Comparison of ENCODE assay signal across 22 cellular contexts in genomic region chr7:80885774-80886173, GRCh38. TPM values are rescaled to one million over a fixed set of nuclear protein-coding genes. Genes with fewer than 3 reads are reported as not detected.
DNase-seq lines count a peak whose midpoint lies in the region; ATAC-seq and TF ChIP-seq lines count a peak whose summit lies in the region.
"Had no signal": no experiment of that assay in that cellular context is flagged by ENCODE, and none has a peak within 500 bp of the region (broad histone marks: within the 10 kb centered on the region; RNA-seq: fewer than 3 reads in every experiment).

No MANE protein-coding gene starts in this region.

- intact Hi-C loops in mucosa of descending colon (cut with DNase I, micrococcal nuclease), result no loop called here

- H2AFZ ChIP-seq in ACC112 (ENCODE audit: low read length, unreplicated experiment) (no peak overlapping the region), neural progenitor cell (replicated peaks) (no peak overlapping the region)
- H2AFZ ChIP-seq: GM23338 had no signal

- H3K27me3 ChIP-seq in ACC112 (ENCODE audit: insufficient read depth, low read length) (no peaks in the 10 kb centered on the region), adipocyte (replicated peaks; ENCODE audit: control insufficient read depth, insufficient read depth, low read length) (no peaks in the 10 kb centered on the region), neural progenitor cell (no peaks in the 10 kb centered on the region)
- H3K27me3 ChIP-seq: adrenal gland, breast epithelium, transverse colon had no signal

- H3F3A ChIP-seq in neural progenitor cell (ENCODE audit: low read depth), result no peaks in the 10 kb centered on the region

- CTCF ChIA-PET in HEK293 (lab: Yijun Ruan, JAX), result interaction anchor here (0.7 to 1.4 kb wide), 5 partner anchors 32 to 1491 kb away, joined by 3 to 5 read pairs (median 3); no protein-coding TSS in a partner anchor

- POLR2A ChIA-PET in HEK293 (lab: Yijun Ruan, JAX), result no interaction called here

- TF ChIP-seq CTCF in HEK293 (tag by site-specific recombination; IDR thresholded peaks at IDR 0.05) (no peak), neural progenitor cell (IDR thresholded peaks at IDR 0.05) (no peak), mucosa of descending colon (IDR thresholded peaks at IDR 0.05) (no peak)

- no peaks in the 10 kb centered on the region; the same call in 1 of the 2 replicates for H3K9me3 ChIP-seq in HEK293 (ENCODE audit: control insufficient read depth, insufficient read depth, low read depth, low read length)
- no peaks in the 10 kb centered on the region for H3K9me3 ChIP-seq in adipocyte (ENCODE audit: control insufficient read depth, low read length)
- H3K9me3 ChIP-seq in neural progenitor cell (ENCODE audit: low read depth), result no peaks in the 10 kb centered on the region
- H3K9me3 ChIP-seq in mucosa of descending colon, result no peaks in the 10 kb centered on the region
- H3K9me3 ChIP-seq: adrenal gland, breast epithelium, transverse colon had no signal

- no peak overlapping the region for H3K4me2 ChIP-seq in neural progenitor cell
- H3K4me2 ChIP-seq: GM23338 had no signal

- ATAC-seq in GM18519 (IDR thresholded peaks at IDR 0.05; ENCODE audit: low FRiP score, unreplicated experiment) (no peak), mucosa of descending colon (no peak), GM18867 (IDR thresholded peaks at IDR 0.05; ENCODE audit: unreplicated experiment) (no peak)
- ATAC-seq: activated CD4-positive, CD25-positive, alpha-beta regulatory T cell treated with anti-CD3 and anti-CD28 coated beads, Interleukin-2, amount 50 U/mL, for 24 hours; activated CD8-positive, alpha-beta T cell treated with anti-CD3 and anti-CD28 coated beads for 36 hours; GM12878; GM23338; naive thymus-derived CD4-positive, alpha-beta T cell; SK-N-SH treated with all-trans-retinoic acid at 6 μM for 48 hours had no signal

- peaks cover 45% of the 10 kb centered on the region for H3K4me1 ChIP-seq in ACC112 (ENCODE audit: control insufficient read depth, insufficient read depth, low read length, unreplicated experiment)
- peaks cover 37% of the 10 kb centered on the region for H3K4me1 ChIP-seq in HEK293 (ENCODE audit: control insufficient read depth, insufficient read depth, low read length)
- H3K4me1 ChIP-seq in adipocyte (ENCODE audit: control insufficient read depth, insufficient read depth, low read length), result peaks cover 58% of the 10 kb centered on the region
- H3K4me1 ChIP-seq in neural progenitor cell, result no peaks in the 10 kb centered on the region
- H3K4me1 ChIP-seq in mucosa of descending colon (ENCODE audit: low read depth), result peaks cover 4% of the 10 kb centered on the region

- H3K36me3 Mint-ChIP-seq in neural progenitor cell, result no peaks in the 10 kb centered on the region
- H3K36me3 Mint-ChIP-seq: CD4-positive, alpha-beta memory T cell; naive thymus-derived CD4-positive, alpha-beta T cell had no signal

- H3K36me3 ChIP-seq in ACC112 (ENCODE audit: insufficient read depth, low read length) (peaks cover 5% of the 10 kb centered on the region), HEK293 (ENCODE audit: control insufficient read depth in 2 of 2, insufficient read depth in 1 of 2, low read length in 2 of 2) (no peaks in the 10 kb centered on the region; a peak in 1 of 3 replicates), adipocyte (ENCODE audit: control insufficient read depth, insufficient read depth, low read length, severe bottlenecking) (peaks cover 11% of the 10 kb centered on the region), neural progenitor cell (no peaks in the 10 kb centered on the region), mucosa of descending colon (ENCODE audit: low read depth) (no peaks in the 10 kb centered on the region)
- H3K36me3 ChIP-seq: adrenal gland, breast epithelium had no signal

- DNase-seq in adipocyte (ENCODE audit: low read depth), result no peak
- no peak for DNase-seq in neural progenitor cell (ENCODE audit: low spot score)
- no peak for DNase-seq in A172 (ENCODE audit: low spot score)
- DNase-seq in mucosa of descending colon, result no peak
- DNase-seq: activated CD8-positive, alpha-beta T cell treated with anti-CD3 and anti-CD28 coated beads for 36 hours; activated gamma-delta T cell treated with Interleukin-2 at 50 U/mL for 16 hours; adrenal gland; CD4-positive, alpha-beta memory T cell; naive thymus-derived CD4-positive, alpha-beta T cell; NCI-H1048; NCI-H774; stimulated activated naive CD4-positive, alpha-beta T cell; transverse colon had no signal

- peak overlapping the region; percentile 89; the same call in 1 of the 2 replicates for H3K27ac ChIP-seq in ACC112 (ENCODE audit: low read depth, low read length)
- no peak overlapping the region for H3K27ac ChIP-seq in HEK293 (ENCODE audit: extremely low read depth, low read depth, low read length)
- H3K27ac ChIP-seq in neural progenitor cell, result no peak overlapping the region
- H3K27ac ChIP-seq: adrenal gland had no signal

- peaks cover 37% of the 10 kb centered on the region for H3K4me1 Mint-ChIP-seq in neural progenitor cell
- H3K4me1 Mint-ChIP-seq: CD4-positive, alpha-beta memory T cell; naive thymus-derived CD4-positive, alpha-beta T cell had no signal

- peak overlapping the region; percentile 68 for H3K27ac Mint-ChIP-seq in neural progenitor cell
- H3K27ac Mint-ChIP-seq: activated CD8-positive, alpha-beta T cell treated with anti-CD3 and anti-CD28 coated beads for 36 hours; CD4-positive, alpha-beta memory T cell; GM23338; naive thymus-derived CD4-positive, alpha-beta T cell had no signal

- H3K4me3 ChIP-seq in ACC112 (ENCODE audit: low read depth, low read length) (no peak overlapping the region), HEK293 (ENCODE audit: low read depth, low read length) (no peak overlapping the region), adipocyte (ENCODE audit: low read length) (no peak overlapping the region), neural progenitor cell (no peak overlapping the region), mucosa of descending colon (no peak overlapping the region)
- H3K4me3 ChIP-seq: adrenal gland, breast epithelium, GM12878, GM23338, transverse colon had no signal

- H3K9ac ChIP-seq in adipocyte (ENCODE audit: low read length), result peak overlapping the region; percentile 21
- H3K9ac ChIP-seq in neural progenitor cell, result no peak overlapping the region

- no peak overlapping the region for H3K4me3 Mint-ChIP-seq in neural progenitor cell
- H3K4me3 Mint-ChIP-seq: activated CD8-positive, alpha-beta T cell treated with anti-CD3 and anti-CD28 coated beads for 36 hours; CD4-positive, alpha-beta memory T cell; GM23338; naive thymus-derived CD4-positive, alpha-beta T cell had no signal

- no peaks in the 10 kb centered on the region for H4K20me1 ChIP-seq in neural progenitor cell (ENCODE audit: low read depth)

- peaks cover 32% of the 10 kb centered on the region for H3K79me2 ChIP-seq in ACC112 (ENCODE audit: control insufficient read depth, insufficient read depth, low read length, unreplicated experiment)
- H3K79me2 ChIP-seq in neural progenitor cell (ENCODE audit: low read depth), result no peaks in the 10 kb centered on the region

- no peaks in the 10 kb centered on the region for H3K9me3 Mint-ChIP-seq in neural progenitor cell
- H3K9me3 Mint-ChIP-seq: activated CD8-positive, alpha-beta T cell treated with anti-CD3 and anti-CD28 coated beads for 36 hours; GM23338 had no signal

- no peaks in the 10 kb centered on the region for H3K27me3 Mint-ChIP-seq in neural progenitor cell (ENCODE audit: insufficient read depth, low read depth)
- H3K27me3 Mint-ChIP-seq: activated CD8-positive, alpha-beta T cell treated with anti-CD3 and anti-CD28 coated beads for 36 hours; CD4-positive, alpha-beta memory T cell; naive thymus-derived CD4-positive, alpha-beta T cell had no signal

TF ChIP-seq in HEK293, 187 proteins besides CTCF, POLR2A, EP300 and RAD21 (continues in another document):
- TF ChIP-seq ZNF398 (tag by site-specific recombination; IDR thresholded peaks at IDR 0.05) (no peak), ZSCAN16 (tag by site-specific recombination; IDR thresholded peaks at IDR 0.05) (no peak), ZNF843 (tag by site-specific recombination; IDR thresholded peaks at IDR 0.05) (peak; percentile 43; the same call in 1 of the 2 replicates), INSM2 (tag by site-specific recombination; IDR thresholded peaks at IDR 0.05) (no peak), ZNF19 (tag by site-specific recombination; IDR thresholded peaks at IDR 0.05; ENCODE audit: low read depth) (no peak), ZEB2 (tag by site-specific recombination; IDR thresholded peaks at IDR 0.05) (peak; percentile 33; the same call in 1 of the 2 replicates), HOXD13 (CRISPR knock-in tag; IDR thresholded peaks at IDR 0.05; ENCODE audit: borderline replicate concordance) (no peak), ZIC2 (tag by site-specific recombination; IDR thresholded peaks at IDR 0.05) (peak; percentile 65), ZNF747 (tag by site-specific recombination; IDR thresholded peaks at IDR 0.05) (no peak)

RNA-seq across cellular contexts. Expression of gene SEMA3C, which starts 33.1 kb away (rescaled TPM):
- total RNA-seq in neural progenitor cell (ENCODE audit: low replicate concordance) (0.28 and 0.54 TPM in 2 replicates), mucosa of descending colon (100 to 1,000 TPM in 1 of 3 donors, 10 to 100 TPM in 2; 72.4 to 150 (median 83.7) TPM)
- 268 and 305 TPM in 2 replicates for total RNA-seq in A172 (2014; rRNA removed; shearing (Covaris generic))
- total RNA-seq: activated CD8-positive, alpha-beta T cell treated with anti-CD3 and anti-CD28 coated beads for 36 hours had no signal

Comparison
In these comparisons a context has a peak if more than half of its experiments do, and no peak if none do; other contexts are left out.
1. RNA of gene SEMA3C, which starts 33.1 kb away (total RNA-seq): 268 to 305 TPM in A172 and 72.4 to 150 TPM in mucosa of descending colon; 0.28 to 0.54 TPM in neural progenitor cell; every median in the first group is over 10 times any median in the second.